ENCODE assay signal across 15 cellular contexts in the genomic region with DNA sequence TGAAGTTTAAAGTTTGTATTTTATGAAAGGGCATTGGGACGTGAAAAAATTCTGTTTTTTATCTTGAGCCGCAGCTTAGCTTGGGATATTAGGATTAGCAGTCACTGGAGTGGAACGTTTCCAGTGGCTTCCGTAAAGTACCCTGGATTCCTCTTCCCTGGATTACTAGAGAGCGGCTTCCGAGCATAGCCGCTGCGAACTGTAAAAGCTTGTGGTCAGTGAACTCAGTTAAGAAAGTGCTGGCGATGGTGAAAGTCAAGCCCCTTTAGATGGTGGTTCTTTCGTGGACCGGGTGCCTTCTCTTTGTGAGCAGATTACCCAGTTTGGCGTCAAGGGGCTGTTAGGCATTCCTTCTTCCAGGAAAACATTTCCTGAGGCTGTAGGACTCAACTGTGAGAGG.
"Had no signal": no experiment of that assay in that cellular context is flagged by ENCODE, and none has a peak within 500 bp of the region (broad histone marks: within the 10 kb centered on the region; RNA-seq: fewer than 3 reads in every experiment).

No MANE protein-coding gene starts in this region.

- H3K4me3 Mint-ChIP-seq: activated B cell treated with CpG ODN at 0.5 μM for 24 hours; activated CD4-positive, alpha-beta T cell treated with anti-CD3 and anti-CD28 coated beads, Interleukin-2, amount 10 ng/mL, durations not matched to agents 24 days and 14 days; activated naive CD4-positive, alpha-beta T cell treated with anti-CD3 and anti-CD28 coated beads, Interleukin-2, amount 10 ng/mL, durations not matched to agents 7 days and 5 days; natural killer cell; T-cell had no signal

- H3K9me3 Mint-ChIP-seq: activated B cell treated with CpG ODN at 0.5 μM for 24 hours; activated CD4-positive, alpha-beta T cell treated with anti-CD3 and anti-CD28 coated beads, Interleukin-2, amount 10 ng/mL, durations not matched to agents 24 days and 14 days; activated naive CD4-positive, alpha-beta T cell treated with anti-CD3 and anti-CD28 coated beads, Interleukin-2, amount 10 ng/mL, durations not matched to agents 7 days and 5 days; activated T-helper 2 cell treated with anti-CD3 and anti-CD28 coated beads, Interferon-gamma antibody, Interleukin-2, Interleukin-4, amounts not matched to agents 10 μg/mL and 5 μg/mL and 100 μg/mL, durations not matched to agents 14 hours and 24 hours and 36 hours; natural killer cell; T-cell had no signal

- H3K4me1 ChIP-seq: prostate gland, suprapubic skin had no signal

- H3K27ac ChIP-seq: body of pancreas, lower lobe of right lung, prostate gland, suprapubic skin, upper lobe of right lung had no signal

- H3K36me3 Mint-ChIP-seq: natural killer cell had no signal

- H3K27me3 Mint-ChIP-seq: activated B cell treated with CpG ODN at 0.5 μM for 24 hours; activated CD4-positive, alpha-beta T cell treated with anti-CD3 and anti-CD28 coated beads, Interleukin-2, amount 10 ng/mL, durations not matched to agents 24 days and 14 days; activated naive CD4-positive, alpha-beta T cell treated with anti-CD3 and anti-CD28 coated beads, Interleukin-2, amount 10 ng/mL, durations not matched to agents 7 days and 5 days; T-cell had no signal

- H3K27me3 ChIP-seq: body of pancreas, suprapubic skin, upper lobe of right lung had no signal

- H3K27ac Mint-ChIP-seq: activated B cell treated with CpG ODN at 0.5 μM for 24 hours; activated CD4-positive, alpha-beta T cell treated with anti-CD3 and anti-CD28 coated beads, Interleukin-2, amount 10 ng/mL, durations not matched to agents 24 days and 14 days; activated T-helper 2 cell treated with anti-CD3 and anti-CD28 coated beads, Interferon-gamma antibody, Interleukin-2, Interleukin-4, amounts not matched to agents 10 μg/mL and 5 μg/mL and 100 μg/mL, durations not matched to agents 14 hours and 24 hours and 36 hours; natural killer cell had no signal

- H3K9me3 ChIP-seq: body of pancreas, lower lobe of right lung, prostate gland, suprapubic skin, upper lobe of right lung had no signal

- ATAC-seq: body of pancreas; lower lobe of right lung; natural killer cell; sciatic nerve; stimulated activated naive CD8-positive, alpha-beta T cell treated with anti-CD3 and anti-CD28 coated beads, Interleukin-15, Interleukin-2, amounts not matched to agents 100 U/mL and 50 U/mL, for 24 hours; T-cell; upper lobe of right lung had no signal

- DNase-seq: activated B cell treated with CpG ODN at 0.5 μM for 24 hours; activated CD4-positive, alpha-beta T cell treated with anti-CD3 and anti-CD28 coated beads, Interleukin-2, amount 10 ng/mL, durations not matched to agents 24 days and 14 days; activated naive CD4-positive, alpha-beta T cell treated with anti-CD3 and anti-CD28 coated beads, Interleukin-2, amount 10 ng/mL, durations not matched to agents 7 days and 5 days; amniotic stem cell; lower lobe of right lung; natural killer cell; stimulated activated CD4-positive, alpha-beta T cell treated with anti-CD3 and anti-CD28 coated beads, Interleukin-12 subunit alpha, Interleukin-12 subunit beta, amount 100 ng/mL, for 4 hours; stimulated activated naive CD8-positive, alpha-beta T cell treated with anti-CD3 and anti-CD28 coated beads, Interleukin-15, Interleukin-2, amounts not matched to agents 100 U/mL and 50 U/mL, for 24 hours; T-cell; upper lobe of right lung had no signal
